1 cellular context compared by ENCODE assay signal in the genomic region with DNA sequence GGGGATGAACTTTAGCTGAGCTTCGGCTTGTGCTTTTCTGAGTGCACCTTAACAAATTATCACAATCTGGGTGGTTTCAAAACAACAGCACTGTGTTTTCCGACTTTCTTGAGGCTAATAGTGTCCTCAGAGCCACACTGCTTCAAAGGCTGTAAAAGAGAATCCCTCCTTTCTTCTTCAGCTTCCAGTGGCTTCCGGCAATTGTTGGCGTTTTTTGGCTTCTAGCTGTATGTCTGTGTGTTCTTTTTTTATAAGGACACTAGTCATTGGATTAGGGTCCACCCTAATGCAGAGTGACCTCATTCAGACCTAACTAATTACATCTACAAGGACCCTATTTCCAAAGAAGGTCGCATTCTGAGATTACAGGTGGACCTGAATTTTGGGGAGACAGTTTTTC.
TF ChIP-seq lines count a peak whose summit lies in the region.

No MANE protein-coding gene starts in this region.

TF ChIP-seq in GM23338, 12 proteins besides CTCF, POLR2A, EP300 and RAD21 (continued from another document):
- TF ChIP-seq, protein P1, sequence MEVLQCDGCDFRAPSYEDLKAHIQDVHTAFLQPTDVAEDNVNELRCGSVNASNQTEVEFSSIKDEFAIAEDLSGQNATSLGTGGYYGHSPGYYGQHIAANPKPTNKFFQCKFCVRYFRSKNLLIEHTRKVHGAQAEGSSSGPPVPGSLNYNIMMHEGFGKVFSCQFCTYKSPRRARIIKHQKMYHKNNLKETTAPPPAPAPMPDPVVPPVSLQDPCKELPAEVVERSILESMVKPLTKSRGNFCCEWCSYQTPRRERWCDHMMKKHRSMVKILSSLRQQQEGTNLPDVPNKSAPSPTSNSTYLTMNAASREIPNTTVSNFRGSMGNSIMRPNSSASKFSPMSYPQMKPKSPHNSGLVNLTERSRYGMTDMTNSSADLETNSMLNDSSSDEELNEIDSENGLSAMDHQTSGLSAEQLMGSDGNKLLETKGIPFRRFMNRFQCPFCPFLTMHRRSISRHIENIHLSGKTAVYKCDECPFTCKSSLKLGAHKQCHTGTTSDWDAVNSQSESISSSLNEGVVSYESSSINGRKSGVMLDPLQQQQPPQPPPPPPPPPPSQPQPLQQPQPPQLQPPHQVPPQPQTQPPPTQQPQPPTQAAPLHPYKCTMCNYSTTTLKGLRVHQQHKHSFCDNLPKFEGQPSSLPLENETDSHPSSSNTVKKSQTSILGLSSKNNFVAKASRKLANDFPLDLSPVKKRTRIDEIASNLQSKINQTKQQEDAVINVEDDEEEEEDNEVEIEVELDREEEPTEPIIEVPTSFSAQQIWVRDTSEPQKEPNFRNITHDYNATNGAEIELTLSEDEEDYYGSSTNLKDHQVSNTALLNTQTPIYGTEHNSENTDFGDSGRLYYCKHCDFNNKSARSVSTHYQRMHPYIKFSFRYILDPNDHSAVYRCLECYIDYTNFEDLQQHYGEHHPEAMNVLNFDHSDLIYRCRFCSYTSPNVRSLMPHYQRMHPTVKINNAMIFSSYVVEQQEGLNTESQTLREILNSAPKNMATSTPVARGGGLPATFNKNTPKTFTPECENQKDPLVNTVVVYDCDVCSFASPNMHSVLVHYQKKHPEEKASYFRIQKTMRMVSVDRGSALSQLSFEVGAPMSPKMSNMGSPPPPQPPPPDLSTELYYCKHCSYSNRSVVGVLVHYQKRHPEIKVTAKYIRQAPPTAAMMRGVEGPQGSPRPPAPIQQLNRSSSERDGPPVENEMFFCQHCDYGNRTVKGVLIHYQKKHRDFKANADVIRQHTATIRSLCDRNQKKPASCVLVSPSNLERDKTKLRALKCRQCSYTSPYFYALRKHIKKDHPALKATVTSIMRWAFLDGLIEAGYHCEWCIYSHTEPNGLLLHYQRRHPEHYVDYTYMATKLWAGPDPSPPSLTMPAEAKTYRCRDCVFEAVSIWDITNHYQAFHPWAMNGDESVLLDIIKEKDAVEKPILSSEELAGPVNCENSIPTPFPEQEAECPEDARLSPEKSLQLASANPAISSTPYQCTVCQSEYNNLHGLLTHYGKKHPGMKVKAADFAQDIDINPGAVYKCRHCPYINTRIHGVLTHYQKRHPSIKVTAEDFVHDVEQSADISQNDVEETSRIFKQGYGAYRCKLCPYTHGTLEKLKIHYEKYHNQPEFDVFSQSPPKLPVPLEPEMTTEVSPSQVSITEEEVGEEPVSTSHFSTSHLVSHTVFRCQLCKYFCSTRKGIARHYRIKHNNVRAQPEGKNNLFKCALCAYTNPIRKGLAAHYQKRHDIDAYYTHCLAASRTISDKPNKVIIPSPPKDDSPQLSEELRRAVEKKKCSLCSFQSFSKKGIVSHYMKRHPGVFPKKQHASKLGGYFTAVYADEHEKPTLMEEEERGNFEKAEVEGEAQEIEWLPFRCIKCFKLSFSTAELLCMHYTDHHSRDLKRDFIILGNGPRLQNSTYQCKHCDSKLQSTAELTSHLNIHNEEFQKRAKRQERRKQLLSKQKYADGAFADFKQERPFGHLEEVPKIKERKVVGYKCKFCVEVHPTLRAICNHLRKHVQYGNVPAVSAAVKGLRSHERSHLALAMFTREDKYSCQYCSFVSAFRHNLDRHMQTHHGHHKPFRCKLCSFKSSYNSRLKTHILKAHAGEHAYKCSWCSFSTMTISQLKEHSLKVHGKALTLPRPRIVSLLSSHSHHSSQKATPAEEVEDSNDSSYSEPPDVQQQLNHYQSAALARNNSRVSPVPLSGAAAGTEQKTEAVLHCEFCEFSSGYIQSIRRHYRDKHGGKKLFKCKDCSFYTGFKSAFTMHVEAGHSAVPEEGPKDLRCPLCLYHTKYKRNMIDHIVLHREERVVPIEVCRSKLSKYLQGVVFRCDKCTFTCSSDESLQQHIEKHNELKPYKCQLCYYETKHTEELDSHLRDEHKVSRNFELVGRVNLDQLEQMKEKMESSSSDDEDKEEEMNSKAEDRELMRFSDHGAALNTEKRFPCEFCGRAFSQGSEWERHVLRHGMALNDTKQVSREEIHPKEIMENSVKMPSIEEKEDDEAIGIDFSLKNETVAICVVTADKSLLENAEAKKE (CRISPR knock-in tag; IDR thresholded peaks at IDR 0.05): no peak
- no peak for TF ChIP-seq STAT1 (IDR thresholded peaks at IDR 0.05; ENCODE audit: unreplicated experiment)
- TF ChIP-seq ZNF331 (CRISPR knock-in tag; IDR thresholded peaks at IDR 0.05; ENCODE audit: low read depth): no peak
- TF ChIP-seq EZH2 (IDR thresholded peaks at IDR 0.05; ENCODE audit: low read depth, unreplicated experiment): no peak
- TF ChIP-seq, protein P2, sequence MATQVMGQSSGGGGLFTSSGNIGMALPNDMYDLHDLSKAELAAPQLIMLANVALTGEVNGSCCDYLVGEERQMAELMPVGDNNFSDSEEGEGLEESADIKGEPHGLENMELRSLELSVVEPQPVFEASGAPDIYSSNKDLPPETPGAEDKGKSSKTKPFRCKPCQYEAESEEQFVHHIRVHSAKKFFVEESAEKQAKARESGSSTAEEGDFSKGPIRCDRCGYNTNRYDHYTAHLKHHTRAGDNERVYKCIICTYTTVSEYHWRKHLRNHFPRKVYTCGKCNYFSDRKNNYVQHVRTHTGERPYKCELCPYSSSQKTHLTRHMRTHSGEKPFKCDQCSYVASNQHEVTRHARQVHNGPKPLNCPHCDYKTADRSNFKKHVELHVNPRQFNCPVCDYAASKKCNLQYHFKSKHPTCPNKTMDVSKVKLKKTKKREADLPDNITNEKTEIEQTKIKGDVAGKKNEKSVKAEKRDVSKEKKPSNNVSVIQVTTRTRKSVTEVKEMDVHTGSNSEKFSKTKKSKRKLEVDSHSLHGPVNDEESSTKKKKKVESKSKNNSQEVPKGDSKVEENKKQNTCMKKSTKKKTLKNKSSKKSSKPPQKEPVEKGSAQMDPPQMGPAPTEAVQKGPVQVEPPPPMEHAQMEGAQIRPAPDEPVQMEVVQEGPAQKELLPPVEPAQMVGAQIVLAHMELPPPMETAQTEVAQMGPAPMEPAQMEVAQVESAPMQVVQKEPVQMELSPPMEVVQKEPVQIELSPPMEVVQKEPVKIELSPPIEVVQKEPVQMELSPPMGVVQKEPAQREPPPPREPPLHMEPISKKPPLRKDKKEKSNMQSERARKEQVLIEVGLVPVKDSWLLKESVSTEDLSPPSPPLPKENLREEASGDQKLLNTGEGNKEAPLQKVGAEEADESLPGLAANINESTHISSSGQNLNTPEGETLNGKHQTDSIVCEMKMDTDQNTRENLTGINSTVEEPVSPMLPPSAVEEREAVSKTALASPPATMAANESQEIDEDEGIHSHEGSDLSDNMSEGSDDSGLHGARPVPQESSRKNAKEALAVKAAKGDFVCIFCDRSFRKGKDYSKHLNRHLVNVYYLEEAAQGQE (IDR thresholded peaks at IDR 0.05; ENCODE audit: unreplicated experiment): no peak
- no peak for TF ChIP-seq EZH2phosphoT487 (IDR thresholded peaks at IDR 0.05; ENCODE audit: unreplicated experiment)
